In the genomic region with DNA sequence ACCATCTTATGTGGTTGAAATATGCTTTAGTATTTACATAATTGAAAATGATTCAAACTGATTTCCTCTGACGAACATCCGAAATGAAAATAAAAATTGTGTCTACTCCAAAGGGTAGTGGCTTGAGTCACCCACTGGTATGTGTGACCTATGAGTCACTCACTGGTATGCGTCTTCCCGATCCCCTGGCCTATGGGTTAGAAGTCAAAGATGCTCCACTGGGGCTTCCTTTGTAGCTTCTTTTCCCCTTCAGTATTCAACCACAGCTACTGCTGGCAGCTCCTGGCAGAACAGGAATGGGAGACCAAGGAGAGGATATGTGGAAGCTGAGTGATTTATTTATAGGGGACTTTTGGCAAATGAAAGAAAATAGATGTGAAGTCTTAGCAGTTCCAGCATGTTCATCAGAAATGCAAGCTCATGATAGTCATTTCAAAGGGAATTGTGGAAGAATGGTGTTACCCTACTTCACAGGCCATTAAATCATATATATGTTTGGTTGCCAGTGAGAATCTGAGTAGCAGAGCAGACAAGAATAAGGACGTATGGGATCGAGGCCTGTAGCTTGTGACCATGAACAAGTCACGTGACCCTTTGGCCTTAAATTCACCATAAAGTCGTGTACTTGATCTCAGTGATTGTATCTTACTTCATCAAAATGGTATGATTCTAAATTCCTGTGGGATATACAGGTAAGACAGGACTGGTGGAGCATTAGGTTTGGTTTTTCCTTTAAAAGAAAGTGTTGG, we compare ENCODE assay signal across 8 cellular contexts.
DNase-seq lines count a peak whose midpoint lies in the region; ATAC-seq, FAIRE-seq and TF ChIP-seq lines count a peak whose summit lies in the region.

No MANE protein-coding gene starts in this region.

- H4K5ac ChIP-seq in H1 (ENCODE audit: insufficient read length, low read depth, low read length): no peak overlapping the region

- H3K36me3 Mint-ChIP-seq in activated CD4-positive, alpha-beta T cell treated with anti-CD3 and anti-CD28 coated beads for 36 hours (ENCODE audit: low read depth): peaks cover 23% of the 10 kb centered on the region

- no peak for TF ChIP-seq POLR2A in H1 (IDR thresholded peaks at IDR 0.05; ENCODE audit: control extremely low read depth in 1 of 2, low read depth in 2 of 2, low read length in 2 of 2)
- TF ChIP-seq POLR2A in transverse colon (IDR thresholded peaks at IDR 0.05): no peak

- no peak overlapping the region for H3K56ac ChIP-seq in H1 (replicated peaks; ENCODE audit: insufficient read length, low read depth, low read length)

- no peak for FAIRE-seq in H1 (lab: Jason Lieb, UNC)

- CTCF ChIA-PET in activated CD4-positive, alpha-beta T cell treated with anti-CD3 and anti-CD28 coated beads for 36 hours (lab: Charles Lee): interaction anchor here (0.6 to 1.5 kb wide), 11 partner anchors 10 to 318 kb away, joined by 3 to 7 read pairs (median 3); no protein-coding TSS in a partner anchor
- CTCF ChIA-PET in H1 (lab: Charles Lee; ENCODE audit: partially characterized antibody): interaction anchor here (0.8 to 2.2 kb wide), 6 partner anchors 10 to 242 kb away, joined by 3 to 9 read pairs (median 4); no protein-coding TSS in a partner anchor

- no peak overlapping the region for H4K91ac ChIP-seq in H1 (replicated peaks; ENCODE audit: insufficient read length, low read length)

- no peaks in the 10 kb centered on the region for H3K27me3 Mint-ChIP-seq in activated CD4-positive, alpha-beta T cell treated with anti-CD3 and anti-CD28 coated beads for 36 hours

- POLR2A ChIA-PET in activated CD4-positive, alpha-beta T cell treated with anti-CD3 and anti-CD28 coated beads for 36 hours (lab: Charles Lee): no interaction called here
- POLR2A ChIA-PET in H1 (lab: Charles Lee; ENCODE audit: partially characterized antibody): no interaction called here

- H3K4me1 ChIP-seq in H1 (replicated peaks in 1 of 4; ENCODE audit: control insufficient read depth in 3 of 4, insufficient read depth in 4 of 4, low read length in 3 of 4) (peaks cover 0 to 11% (median 3%) of the 10 kb centered on the region in 4 experiments; a peak in 2 of 7 replicates), transverse colon (peaks cover 3 to 33% (median 20%) of the 10 kb centered on the region in 4 donors)

- H3K36me3 ChIP-seq in H1 (ENCODE audit: control insufficient read depth in 2 of 4, insufficient read depth in 4 of 4, low read length in 3 of 4) (no peaks in the 10 kb centered on the region), transverse colon (no peaks in the 10 kb centered on the region)

- no peaks in the 10 kb centered on the region for H3K79me1 ChIP-seq in H1 (ENCODE audit: low read depth, low read length)

- intact Hi-C loops in activated CD4-positive, alpha-beta T cell treated with anti-CD3 and anti-CD28 coated beads for 36 hours (cut with DNase I, micrococcal nuclease): loop anchor here in 1 of 2 experiments (1.0 to 10.0 kb wide), 7 partner anchors 12 to 798 kb away; a partner anchor contains a TSS
- intact Hi-C loops in transverse colon (cut with DNase I; ENCODE audit: low total_unique reads): no loop called here

- H3K14ac ChIP-seq in H1 (ENCODE audit: insufficient read length): no peak overlapping the region

- no peak overlapping the region for H3K18ac ChIP-seq in H1 (ENCODE audit: extremely low read depth, low read length)

- H3K27me3 ChIP-seq in H1 (replicated peaks in 1 of 4; ENCODE audit: control insufficient read depth in 3 of 4, extremely low read depth in 1 of 4, insufficient read depth in 3 of 4, low read length in 3 of 4): no peaks in the 10 kb centered on the region
- H3K27me3 ChIP-seq in transverse colon: no peaks in the 10 kb centered on the region

- peak overlapping the region; percentile 42; the same call in 1 of the 2 replicates for H2BK12ac ChIP-seq in H1 (ENCODE audit: low read depth, low read length)

- H2AFZ ChIP-seq in H1 (ENCODE audit: low read length): no peak overlapping the region

- TF ChIP-seq CTCF in H1 (IDR thresholded peaks at IDR 0.05; ENCODE audit: control extremely low read depth in 1 of 3, insufficient read depth in 1 of 3, low read depth in 1 of 3, low read length in 3 of 3) (no peak), transverse colon (IDR thresholded peaks at IDR 0.05) (no peak)

- H3K23me2 ChIP-seq in H1 (ENCODE audit: low read depth, low read length): no peaks in the 10 kb centered on the region

- H3K9ac ChIP-seq in H1 (replicated peaks in 1 of 4; ENCODE audit: extremely low read depth in 1 of 4, low read depth in 3 of 4, low read length in 3 of 4): no peak overlapping the region

- H3K4me3 ChIP-seq in H1 (ENCODE audit: extremely low read depth in 1 of 4, insufficient read depth in 2 of 4, low read depth in 3 of 4, low read length in 4 of 4): no peak overlapping the region
- H3K4me3 ChIP-seq in transverse colon: no peak overlapping the region

- no peak overlapping the region for H2BK15ac ChIP-seq in H1 (ENCODE audit: low read length)

- H3K23ac ChIP-seq in H1 (ENCODE audit: insufficient read length): no peak overlapping the region

- no peak overlapping the region for H2BK120ac ChIP-seq in H1 (replicated peaks; ENCODE audit: low read depth, low read length)

- H3K4me3 Mint-ChIP-seq in activated CD4-positive, alpha-beta T cell treated with anti-CD3 and anti-CD28 coated beads for 36 hours: peak overlapping the region; percentile 20

- no peak overlapping the region; the same call in 1 of the 2 replicates for H2BK5ac ChIP-seq in H1 (ENCODE audit: low read depth, low read length)

- peak; percentile 76 for ATAC-seq in activated CD4-positive, alpha-beta T cell treated with anti-CD3 and anti-CD28 coated beads for 36 hours
- ATAC-seq in HG02970 (IDR thresholded peaks at IDR 0.05; ENCODE audit: low FRiP score, unreplicated experiment): no peak

- 84% methylated on average over 8 of the region's 8 CpGs; no CpG with 5 or more reads in 1 of the 2 experiments for WGBS in H1 (ENCODE audit: extremely low coverage in 1 of 2, insufficient coverage in 1 of 2, insufficient read length in 1 of 2, insufficient replicate concordance in 2 of 2, low coverage in 1 of 2, low lambda C conversion rate in 2 of 2, missing lambda C conversion rate in 1 of 2), 2 experiments
- 36 to 64% methylated on average over 4 to 8 of the region's 8 CpGs for WGBS in transverse colon (ENCODE audit: low coverage in 1 of 2), 2 donors

- peak; percentile 53 for DNase-seq in stimulated activated naive CD4-positive, alpha-beta T cell treated with Interleukin-2 at 50 U/mL for 16 hours (lab: John Stamatoyannopoulos, UW)
- DNase-seq in stimulated activated naive CD4-positive, alpha-beta T cell (lab: John Stamatoyannopoulos, UW): no peak
- peak; percentile 72 for DNase-seq in activated CD4-positive, alpha-beta T cell treated with anti-CD3 and anti-CD28 coated beads for 36 hours
- DNase-seq in H1 (ENCODE audit: low read depth in 1 of 2, low spot score in 2 of 2) (peak in 1 of 2 experiments; percentile 29), myocyte (ENCODE audit: low read depth) (peak; percentile 89), transverse colon (peak; percentile 16), hippocampal formation (lab: John Stamatoyannopoulos, UW) (no peak)

- in situ Hi-C loops in transverse colon (cut with MboI; ENCODE audit: low pct_ligation_motif_present in 1 of 4, low pct_unique_long_range_greater_than_20kb in 1 of 4, low sequenced_read_pairs in 3 of 4): no loop called here

- no peaks in the 10 kb centered on the region for H3K9me3 ChIP-seq in H1 (ENCODE audit: insufficient read depth in 2 of 2, low read depth in 1 of 2, low read length in 1 of 2)
- no peaks in the 10 kb centered on the region for H3K9me3 ChIP-seq in transverse colon

- H4K8ac ChIP-seq in H1 (ENCODE audit: extremely low read depth, insufficient read depth, low read length): no peak overlapping the region

- H3K27ac ChIP-seq in H1 (ENCODE audit: low read depth, low read length) (no peak overlapping the region), transverse colon (peak overlapping the region; percentile 68 to 85 (median 78))

- H2AK5ac ChIP-seq in H1 (ENCODE audit: low read depth, low read length): 0 out of 2 replicates have a peak overlapping the region, but pooled peaks have one; percentile 42

- no peak for TF ChIP-seq EP300 in H1 (IDR thresholded peaks at IDR 0.05; ENCODE audit: borderline replicate concordance in 1 of 2, low read depth in 2 of 2, low read length in 2 of 2)
- no peak for TF ChIP-seq EP300 in transverse colon (IDR thresholded peaks at IDR 0.05; ENCODE audit: low read depth)

- TF ChIP-seq RAD21 in H1 (IDR thresholded peaks at IDR 0.05 in 1 of 2, conservative IDR thresholded peaks at IDR 0.05 in 1 of 2; ENCODE audit: low read depth in 2 of 2, low read length in 2 of 2): no peak

- no peaks in the 10 kb centered on the region for H4K20me1 ChIP-seq in H1 (replicated peaks in 1 of 2; ENCODE audit: control insufficient read depth in 1 of 2, insufficient read depth in 2 of 2, low read length in 2 of 2)

- H3K79me2 ChIP-seq in H1 (ENCODE audit: control insufficient read depth in 1 of 2, insufficient read depth in 2 of 2, low read length in 2 of 2): no peaks in the 10 kb centered on the region

- peak overlapping the region; percentile 87 for H3K27ac Mint-ChIP-seq in activated CD4-positive, alpha-beta T cell treated with anti-CD3 and anti-CD28 coated beads for 36 hours

- H3K4ac ChIP-seq in H1 (replicated peaks; ENCODE audit: insufficient read length, low read depth, low read length): no peak overlapping the region

- no peak overlapping the region for H2BK20ac ChIP-seq in H1 (ENCODE audit: low read length)

- H3K4me2 ChIP-seq in H1 (ENCODE audit: insufficient read depth in 1 of 2, low read depth in 2 of 2, low read length in 2 of 2): no peak overlapping the region

- peaks cover 70% of the 10 kb centered on the region for H3K4me1 Mint-ChIP-seq in activated CD4-positive, alpha-beta T cell treated with anti-CD3 and anti-CD28 coated beads for 36 hours

- H3K9me3 Mint-ChIP-seq in activated CD4-positive, alpha-beta T cell treated with anti-CD3 and anti-CD28 coated beads for 36 hours (ENCODE audit: low read depth): peaks cover 5% of the 10 kb centered on the region

TF ChIP-seq in H1, 55 proteins besides CTCF, POLR2A, EP300 and RAD21:
- TF ChIP-seq BACH1 (IDR thresholded peaks at IDR 0.05; ENCODE audit: low read length) (no peak), TBP (IDR thresholded peaks at IDR 0.05; ENCODE audit: low read depth, low read length) (no peak), CBX5 (IDR thresholded peaks at IDR 0.05; ENCODE audit: low read depth, low read length) (no peak), JUND (IDR thresholded peaks at IDR 0.05; ENCODE audit: low read length) (peak; percentile 92), TEAD4 (IDR thresholded peaks at IDR 0.05; ENCODE audit: low read depth, low read length) (peak; percentile 50; the same call in 1 of the 2 replicates), JUN (IDR thresholded peaks at IDR 0.05; ENCODE audit: low read depth, low read length) (peak; percentile 66; the same call in 1 of the 2 replicates)

Comparison
In these comparisons a context has a peak if more than half of its experiments do, and no peak if none do; other contexts are left out.
1. DNase-seq: peak in stimulated activated naive CD4-positive, alpha-beta T cell treated with Interleukin-2 at 50 U/mL for 16 hours (single experiment), activated CD4-positive, alpha-beta T cell treated with anti-CD3 and anti-CD28 coated beads for 36 hours (single experiment), myocyte (single experiment) and transverse colon (single experiment); none in stimulated activated naive CD4-positive, alpha-beta T cell (0 of 6) and hippocampal formation (0 of 2).